In the genomic region with DNA sequence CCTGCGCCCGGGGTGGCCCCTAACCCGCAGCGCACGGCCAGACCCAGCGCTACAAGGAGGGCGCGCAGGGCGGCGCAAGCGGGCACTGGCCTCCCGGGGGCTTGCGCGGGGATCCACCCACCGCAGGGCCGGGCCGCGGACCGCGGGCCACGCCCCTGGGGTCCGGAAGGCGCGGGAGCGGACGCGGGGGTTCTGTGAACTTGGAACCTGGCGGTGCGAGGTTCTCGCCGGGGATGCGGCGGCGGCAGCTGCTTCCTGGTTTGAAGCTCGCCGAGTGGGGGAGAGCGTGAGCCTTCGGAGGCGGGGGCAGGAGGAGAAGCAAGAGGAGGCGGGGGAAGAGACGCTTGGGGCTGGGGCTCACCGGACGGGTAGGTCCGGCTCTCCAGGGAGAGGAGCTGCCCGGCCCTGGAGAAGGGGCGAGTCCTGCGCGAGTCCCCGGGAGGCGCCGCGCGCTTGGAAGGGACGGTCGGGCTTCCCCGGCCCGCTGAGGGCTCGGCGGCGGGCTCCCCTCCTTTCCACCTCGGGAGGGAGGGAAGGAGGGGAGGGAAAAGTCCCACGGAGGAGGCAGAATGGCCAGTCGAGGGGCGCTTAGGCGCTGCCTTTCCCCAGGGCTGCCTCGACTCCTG, we compare ENCODE assay signal across 1 cellular context.
TF ChIP-seq lines count a peak whose summit lies in the region.

A gene (plus strand): TSS at position 195 of the 626 bp plus-strand sequence. CDS start 523 bp downstream, outside the sequence.

TF ChIP-seq in GM12878, 131 proteins besides CTCF, POLR2A, EP300 and RAD21 (continued from another document and continues in another):
- TF ChIP-seq, protein P1, sequence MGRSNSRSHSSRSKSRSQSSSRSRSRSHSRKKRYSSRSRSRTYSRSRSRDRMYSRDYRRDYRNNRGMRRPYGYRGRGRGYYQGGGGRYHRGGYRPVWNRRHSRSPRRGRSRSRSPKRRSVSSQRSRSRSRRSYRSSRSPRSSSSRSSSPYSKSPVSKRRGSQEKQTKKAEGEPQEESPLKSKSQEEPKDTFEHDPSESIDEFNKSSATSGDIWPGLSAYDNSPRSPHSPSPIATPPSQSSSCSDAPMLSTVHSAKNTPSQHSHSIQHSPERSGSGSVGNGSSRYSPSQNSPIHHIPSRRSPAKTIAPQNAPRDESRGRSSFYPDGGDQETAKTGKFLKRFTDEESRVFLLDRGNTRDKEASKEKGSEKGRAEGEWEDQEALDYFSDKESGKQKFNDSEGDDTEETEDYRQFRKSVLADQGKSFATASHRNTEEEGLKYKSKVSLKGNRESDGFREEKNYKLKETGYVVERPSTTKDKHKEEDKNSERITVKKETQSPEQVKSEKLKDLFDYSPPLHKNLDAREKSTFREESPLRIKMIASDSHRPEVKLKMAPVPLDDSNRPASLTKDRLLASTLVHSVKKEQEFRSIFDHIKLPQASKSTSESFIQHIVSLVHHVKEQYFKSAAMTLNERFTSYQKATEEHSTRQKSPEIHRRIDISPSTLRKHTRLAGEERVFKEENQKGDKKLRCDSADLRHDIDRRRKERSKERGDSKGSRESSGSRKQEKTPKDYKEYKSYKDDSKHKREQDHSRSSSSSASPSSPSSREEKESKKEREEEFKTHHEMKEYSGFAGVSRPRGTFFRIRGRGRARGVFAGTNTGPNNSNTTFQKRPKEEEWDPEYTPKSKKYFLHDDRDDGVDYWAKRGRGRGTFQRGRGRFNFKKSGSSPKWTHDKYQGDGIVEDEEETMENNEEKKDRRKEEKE (IDR thresholded peaks at IDR 0.05) = no peak
- TF ChIP-seq NR2C1 (IDR thresholded peaks at IDR 0.05) (peak; percentile 58), RAD51 (IDR thresholded peaks at IDR 0.05) (no peak), MYB (IDR thresholded peaks at IDR 0.05; ENCODE audit: borderline replicate concordance, low read depth, low read length) (no peak), ATF7 (IDR thresholded peaks at IDR 0.05; ENCODE audit: low read depth) (no peak), IKZF1 (conservative IDR thresholded peaks at IDR 0.05) (peak; percentile 86), NFYA (IDR thresholded peaks at IDR 0.05; ENCODE audit: borderline replicate concordance, low read depth, low read length) (no peak), POLR2AphosphoS2 (IDR thresholded peaks at IDR 0.05; ENCODE audit: low read depth, low read length) (no peak), ETV6 (conservative IDR thresholded peaks at IDR 0.05 in 1 of 2, IDR thresholded peaks at IDR 0.05 in 1 of 2; ENCODE audit: borderline replicate concordance in 1 of 2, low read depth in 1 of 2) (no peak), KLF5 (IDR thresholded peaks at IDR 0.05; ENCODE audit: partially characterized antibody) (no peak), RBBP5 (conservative IDR thresholded peaks at IDR 0.05) (no peak), TCF12 (IDR thresholded peaks at IDR 0.05; ENCODE audit: low read depth, low read length) (peak; percentile 84), SUPT20H (IDR thresholded peaks at IDR 0.05; ENCODE audit: borderline replicate concordance, control insufficient read depth, low read depth, low read length) (no peak), CBX3 (IDR thresholded peaks at IDR 0.05; ENCODE audit: borderline replicate concordance, low read depth) (no peak), ZZZ3 (IDR thresholded peaks at IDR 0.05; ENCODE audit: control insufficient read depth, insufficient read length, low read depth) (no peak), MYC (IDR thresholded peaks at IDR 0.05; ENCODE audit: insufficient read depth, insufficient read length, insufficient replicate concordance, low read length, severe bottlenecking) (no peak), BMI1 (IDR thresholded peaks at IDR 0.05; ENCODE audit: borderline replicate concordance) (no peak), EGR1 (IDR thresholded peaks at IDR 0.05; ENCODE audit: borderline replicate concordance in 1 of 2, low read depth in 2 of 2, low read length in 2 of 2) (0 out of 3 replicates have a peak, but pooled peaks of 1 of the 2 experiments have one; percentile 40), PAX5 (IDR thresholded peaks at IDR 0.05; ENCODE audit: borderline replicate concordance, low read depth, low read length) (0 out of 2 replicates have a peak, but pooled peaks have one; percentile 38), CBX5 (IDR thresholded peaks at IDR 0.05; ENCODE audit: low read depth) (no peak), NFXL1 (IDR thresholded peaks at IDR 0.05; ENCODE audit: borderline replicate concordance) (peak; percentile 59; the same call in 1 of the 2 replicates), ZSCAN29 (IDR thresholded peaks at IDR 0.05) (0 out of 2 replicates have a peak, but pooled peaks have one; percentile 22), NR2F1 (conservative IDR thresholded peaks at IDR 0.05) (peak; percentile 79), HDGF (IDR thresholded peaks at IDR 0.05) (no peak), PML (IDR thresholded peaks at IDR 0.05; ENCODE audit: low read length) (no peak), SMAD5 (IDR thresholded peaks at IDR 0.05; ENCODE audit: low read depth) (no peak), FOXK2 (IDR thresholded peaks at IDR 0.05) (no peak)
- TF ChIP-seq, protein P2, sequence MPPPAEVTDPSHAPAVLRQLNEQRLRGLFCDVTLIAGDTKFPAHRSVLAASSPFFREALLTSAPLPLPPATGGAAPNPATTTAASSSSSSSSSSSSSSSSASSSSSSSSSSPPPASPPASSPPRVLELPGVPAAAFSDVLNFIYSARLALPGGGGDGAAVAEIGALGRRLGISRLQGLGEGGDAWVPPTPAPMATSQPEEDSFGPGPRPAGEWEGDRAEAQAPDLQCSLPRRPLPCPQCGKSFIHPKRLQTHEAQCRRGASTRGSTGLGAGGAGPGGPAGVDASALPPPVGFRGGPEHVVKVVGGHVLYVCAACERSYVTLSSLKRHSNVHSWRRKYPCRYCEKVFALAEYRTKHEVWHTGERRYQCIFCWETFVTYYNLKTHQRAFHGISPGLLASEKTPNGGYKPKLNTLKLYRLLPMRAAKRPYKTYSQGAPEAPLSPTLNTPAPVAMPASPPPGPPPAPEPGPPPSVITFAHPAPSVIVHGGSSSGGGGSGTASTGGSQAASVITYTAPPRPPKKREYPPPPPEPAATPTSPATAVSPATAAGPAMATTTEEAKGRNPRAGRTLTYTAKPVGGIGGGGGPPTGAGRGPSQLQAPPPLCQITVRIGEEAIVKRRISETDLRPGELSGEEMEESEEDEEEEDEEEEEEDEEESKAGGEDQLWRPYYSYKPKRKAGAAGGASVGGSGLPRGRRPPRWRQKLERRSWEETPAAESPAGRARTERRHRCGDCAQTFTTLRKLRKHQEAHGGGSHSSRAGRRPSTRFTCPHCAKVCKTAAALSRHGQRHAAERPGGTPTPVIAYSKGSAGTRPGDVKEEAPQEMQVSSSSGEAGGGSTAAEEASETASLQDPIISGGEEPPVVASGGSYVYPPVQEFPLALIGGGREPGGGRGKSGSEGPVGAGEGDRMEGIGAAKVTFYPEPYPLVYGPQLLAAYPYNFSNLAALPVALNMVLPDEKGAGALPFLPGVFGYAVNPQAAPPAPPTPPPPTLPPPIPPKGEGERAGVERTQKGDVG (CRISPR knock-in tag; IDR thresholded peaks at IDR 0.05) = no peak
- TF ChIP-seq, protein P3, sequence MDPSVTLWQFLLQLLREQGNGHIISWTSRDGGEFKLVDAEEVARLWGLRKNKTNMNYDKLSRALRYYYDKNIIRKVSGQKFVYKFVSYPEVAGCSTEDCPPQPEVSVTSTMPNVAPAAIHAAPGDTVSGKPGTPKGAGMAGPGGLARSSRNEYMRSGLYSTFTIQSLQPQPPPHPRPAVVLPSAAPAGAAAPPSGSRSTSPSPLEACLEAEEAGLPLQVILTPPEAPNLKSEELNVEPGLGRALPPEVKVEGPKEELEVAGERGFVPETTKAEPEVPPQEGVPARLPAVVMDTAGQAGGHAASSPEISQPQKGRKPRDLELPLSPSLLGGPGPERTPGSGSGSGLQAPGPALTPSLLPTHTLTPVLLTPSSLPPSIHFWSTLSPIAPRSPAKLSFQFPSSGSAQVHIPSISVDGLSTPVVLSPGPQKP (IDR thresholded peaks at IDR 0.05; ENCODE audit: low read depth, low read length) = no peak; the same call in 1 of the 2 replicates
- TF ChIP-seq, protein P4, sequence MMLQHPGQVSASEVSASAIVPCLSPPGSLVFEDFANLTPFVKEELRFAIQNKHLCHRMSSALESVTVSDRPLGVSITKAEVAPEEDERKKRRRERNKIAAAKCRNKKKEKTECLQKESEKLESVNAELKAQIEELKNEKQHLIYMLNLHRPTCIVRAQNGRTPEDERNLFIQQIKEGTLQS (IDR thresholded peaks at IDR 0.05; ENCODE audit: borderline replicate concordance, extremely low read depth, low read depth, low read length) = no peak
- TF ChIP-seq, protein P5, sequence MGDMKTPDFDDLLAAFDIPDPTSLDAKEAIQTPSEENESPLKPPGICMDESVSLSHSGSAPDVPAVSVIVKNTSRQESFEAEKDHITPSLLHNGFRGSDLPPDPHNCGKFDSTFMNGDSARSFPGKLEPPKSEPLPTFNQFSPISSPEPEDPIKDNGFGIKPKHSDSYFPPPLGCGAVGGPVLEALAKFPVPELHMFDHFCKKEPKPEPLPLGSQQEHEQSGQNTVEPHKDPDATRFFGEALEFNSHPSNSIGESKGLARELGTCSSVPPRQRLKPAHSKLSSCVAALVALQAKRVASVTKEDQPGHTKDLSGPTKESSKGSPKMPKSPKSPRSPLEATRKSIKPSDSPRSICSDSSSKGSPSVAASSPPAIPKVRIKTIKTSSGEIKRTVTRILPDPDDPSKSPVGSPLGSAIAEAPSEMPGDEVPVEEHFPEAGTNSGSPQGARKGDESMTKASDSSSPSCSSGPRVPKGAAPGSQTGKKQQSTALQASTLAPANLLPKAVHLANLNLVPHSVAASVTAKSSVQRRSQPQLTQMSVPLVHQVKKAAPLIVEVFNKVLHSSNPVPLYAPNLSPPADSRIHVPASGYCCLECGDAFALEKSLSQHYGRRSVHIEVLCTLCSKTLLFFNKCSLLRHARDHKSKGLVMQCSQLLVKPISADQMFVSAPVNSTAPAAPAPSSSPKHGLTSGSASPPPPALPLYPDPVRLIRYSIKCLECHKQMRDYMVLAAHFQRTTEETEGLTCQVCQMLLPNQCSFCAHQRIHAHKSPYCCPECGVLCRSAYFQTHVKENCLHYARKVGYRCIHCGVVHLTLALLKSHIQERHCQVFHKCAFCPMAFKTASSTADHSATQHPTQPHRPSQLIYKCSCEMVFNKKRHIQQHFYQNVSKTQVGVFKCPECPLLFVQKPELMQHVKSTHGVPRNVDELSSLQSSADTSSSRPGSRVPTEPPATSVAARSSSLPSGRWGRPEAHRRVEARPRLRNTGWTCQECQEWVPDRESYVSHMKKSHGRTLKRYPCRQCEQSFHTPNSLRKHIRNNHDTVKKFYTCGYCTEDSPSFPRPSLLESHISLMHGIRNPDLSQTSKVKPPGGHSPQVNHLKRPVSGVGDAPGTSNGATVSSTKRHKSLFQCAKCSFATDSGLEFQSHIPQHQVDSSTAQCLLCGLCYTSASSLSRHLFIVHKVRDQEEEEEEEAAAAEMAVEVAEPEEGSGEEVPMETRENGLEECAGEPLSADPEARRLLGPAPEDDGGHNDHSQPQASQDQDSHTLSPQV (IDR thresholded peaks at IDR 0.05) = peak; percentile 44; the same call in 1 of the 2 replicates
- TF ChIP-seq, protein P6, sequence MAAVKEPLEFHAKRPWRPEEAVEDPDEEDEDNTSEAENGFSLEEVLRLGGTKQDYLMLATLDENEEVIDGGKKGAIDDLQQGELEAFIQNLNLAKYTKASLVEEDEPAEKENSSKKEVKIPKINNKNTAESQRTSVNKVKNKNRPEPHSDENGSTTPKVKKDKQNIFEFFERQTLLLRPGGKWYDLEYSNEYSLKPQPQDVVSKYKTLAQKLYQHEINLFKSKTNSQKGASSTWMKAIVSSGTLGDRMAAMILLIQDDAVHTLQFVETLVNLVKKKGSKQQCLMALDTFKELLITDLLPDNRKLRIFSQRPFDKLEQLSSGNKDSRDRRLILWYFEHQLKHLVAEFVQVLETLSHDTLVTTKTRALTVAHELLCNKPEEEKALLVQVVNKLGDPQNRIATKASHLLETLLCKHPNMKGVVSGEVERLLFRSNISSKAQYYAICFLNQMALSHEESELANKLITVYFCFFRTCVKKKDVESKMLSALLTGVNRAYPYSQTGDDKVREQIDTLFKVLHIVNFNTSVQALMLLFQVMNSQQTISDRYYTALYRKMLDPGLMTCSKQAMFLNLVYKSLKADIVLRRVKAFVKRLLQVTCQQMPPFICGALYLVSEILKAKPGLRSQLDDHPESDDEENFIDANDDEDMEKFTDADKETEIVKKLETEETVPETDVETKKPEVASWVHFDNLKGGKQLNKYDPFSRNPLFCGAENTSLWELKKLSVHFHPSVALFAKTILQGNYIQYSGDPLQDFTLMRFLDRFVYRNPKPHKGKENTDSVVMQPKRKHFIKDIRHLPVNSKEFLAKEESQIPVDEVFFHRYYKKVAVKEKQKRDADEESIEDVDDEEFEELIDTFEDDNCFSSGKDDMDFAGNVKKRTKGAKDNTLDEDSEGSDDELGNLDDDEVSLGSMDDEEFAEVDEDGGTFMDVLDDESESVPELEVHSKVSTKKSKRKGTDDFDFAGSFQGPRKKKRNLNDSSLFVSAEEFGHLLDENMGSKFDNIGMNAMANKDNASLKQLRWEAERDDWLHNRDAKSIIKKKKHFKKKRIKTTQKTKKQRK (IDR thresholded peaks at IDR 0.05; ENCODE audit: low read depth, low read length) = no peak
- TF ChIP-seq, protein P7, sequence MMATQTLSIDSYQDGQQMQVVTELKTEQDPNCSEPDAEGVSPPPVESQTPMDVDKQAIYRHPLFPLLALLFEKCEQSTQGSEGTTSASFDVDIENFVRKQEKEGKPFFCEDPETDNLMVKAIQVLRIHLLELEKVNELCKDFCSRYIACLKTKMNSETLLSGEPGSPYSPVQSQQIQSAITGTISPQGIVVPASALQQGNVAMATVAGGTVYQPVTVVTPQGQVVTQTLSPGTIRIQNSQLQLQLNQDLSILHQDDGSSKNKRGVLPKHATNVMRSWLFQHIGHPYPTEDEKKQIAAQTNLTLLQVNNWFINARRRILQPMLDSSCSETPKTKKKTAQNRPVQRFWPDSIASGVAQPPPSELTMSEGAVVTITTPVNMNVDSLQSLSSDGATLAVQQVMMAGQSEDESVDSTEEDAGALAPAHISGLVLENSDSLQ (IDR thresholded peaks at IDR 0.05) = 0 out of 2 replicates have a peak, but pooled peaks have one; percentile 2
- TF ChIP-seq, protein P8, sequence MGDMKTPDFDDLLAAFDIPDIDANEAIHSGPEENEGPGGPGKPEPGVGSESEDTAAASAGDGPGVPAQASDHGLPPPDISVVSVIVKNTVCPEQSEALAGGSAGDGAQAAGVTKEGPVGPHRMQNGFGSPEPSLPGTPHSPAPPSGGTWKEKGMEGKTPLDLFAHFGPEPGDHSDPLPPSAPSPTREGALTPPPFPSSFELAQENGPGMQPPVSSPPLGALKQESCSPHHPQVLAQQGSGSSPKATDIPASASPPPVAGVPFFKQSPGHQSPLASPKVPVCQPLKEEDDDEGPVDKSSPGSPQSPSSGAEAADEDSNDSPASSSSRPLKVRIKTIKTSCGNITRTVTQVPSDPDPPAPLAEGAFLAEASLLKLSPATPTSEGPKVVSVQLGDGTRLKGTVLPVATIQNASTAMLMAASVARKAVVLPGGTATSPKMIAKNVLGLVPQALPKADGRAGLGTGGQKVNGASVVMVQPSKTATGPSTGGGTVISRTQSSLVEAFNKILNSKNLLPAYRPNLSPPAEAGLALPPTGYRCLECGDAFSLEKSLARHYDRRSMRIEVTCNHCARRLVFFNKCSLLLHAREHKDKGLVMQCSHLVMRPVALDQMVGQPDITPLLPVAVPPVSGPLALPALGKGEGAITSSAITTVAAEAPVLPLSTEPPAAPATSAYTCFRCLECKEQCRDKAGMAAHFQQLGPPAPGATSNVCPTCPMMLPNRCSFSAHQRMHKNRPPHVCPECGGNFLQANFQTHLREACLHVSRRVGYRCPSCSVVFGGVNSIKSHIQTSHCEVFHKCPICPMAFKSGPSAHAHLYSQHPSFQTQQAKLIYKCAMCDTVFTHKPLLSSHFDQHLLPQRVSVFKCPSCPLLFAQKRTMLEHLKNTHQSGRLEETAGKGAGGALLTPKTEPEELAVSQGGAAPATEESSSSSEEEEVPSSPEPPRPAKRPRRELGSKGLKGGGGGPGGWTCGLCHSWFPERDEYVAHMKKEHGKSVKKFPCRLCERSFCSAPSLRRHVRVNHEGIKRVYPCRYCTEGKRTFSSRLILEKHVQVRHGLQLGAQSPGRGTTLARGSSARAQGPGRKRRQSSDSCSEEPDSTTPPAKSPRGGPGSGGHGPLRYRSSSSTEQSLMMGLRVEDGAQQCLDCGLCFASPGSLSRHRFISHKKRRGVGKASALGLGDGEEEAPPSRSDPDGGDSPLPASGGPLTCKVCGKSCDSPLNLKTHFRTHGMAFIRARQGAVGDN (IDR thresholded peaks at IDR 0.05) = peak; percentile 70
